12 cellular contexts compared by ENCODE assay signal in the genomic region with DNA sequence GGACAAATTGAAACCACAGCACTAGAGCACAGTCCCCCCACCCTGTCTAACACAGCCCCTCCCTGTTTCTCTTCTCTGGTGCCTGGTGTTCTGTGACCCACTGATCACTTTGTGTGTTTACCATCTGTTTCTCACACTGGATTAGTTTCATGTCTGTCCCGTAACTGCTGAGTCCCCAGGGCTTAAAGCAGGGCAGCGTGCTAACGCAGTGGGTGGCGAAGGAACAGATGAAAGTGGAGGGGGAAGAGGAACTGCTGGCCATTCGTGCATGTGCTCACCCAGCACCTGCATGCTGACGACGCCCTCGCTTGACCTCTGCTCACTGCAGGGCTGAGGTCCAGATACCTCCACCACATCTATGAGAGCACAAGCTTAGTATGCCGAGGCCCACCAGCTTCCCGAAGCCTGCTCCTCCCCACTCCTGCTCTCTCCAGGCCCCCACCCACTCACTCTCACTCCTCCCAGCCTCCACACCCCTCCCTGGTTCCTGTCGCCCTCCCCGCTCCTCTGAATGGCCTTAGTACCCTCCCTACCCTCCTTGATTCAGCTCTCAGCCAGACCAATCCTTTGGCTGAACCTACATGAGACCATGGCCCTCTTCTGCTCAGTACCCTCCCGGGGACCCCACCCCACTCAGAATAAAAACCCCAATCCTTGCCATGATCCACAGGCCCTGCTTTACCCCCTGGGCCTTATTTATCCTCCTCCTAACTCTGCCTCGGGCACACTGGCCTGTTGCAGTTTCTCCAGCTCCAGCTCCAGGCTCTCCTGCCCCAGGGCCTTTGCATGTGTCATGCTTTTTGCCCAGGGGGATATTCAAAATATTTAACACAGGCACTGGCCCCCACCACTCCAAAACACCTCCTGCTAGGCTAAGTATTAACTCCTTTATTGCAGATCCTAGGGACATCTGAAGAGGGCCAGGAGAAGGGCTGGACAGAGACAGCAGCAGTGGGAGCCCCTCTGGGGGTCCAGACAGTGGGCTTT. TPM values are rescaled to one million over a fixed set of nuclear protein-coding genes. Genes with fewer than 3 reads are reported as not detected.
DNase-seq lines count a peak whose midpoint lies in the region; ATAC-seq lines count a peak whose summit lies in the region.
"Had no signal": no experiment of that assay in that cellular context is flagged by ENCODE, and none has a peak within 500 bp of the region (broad histone marks: within the 10 kb centered on the region; RNA-seq: fewer than 3 reads in every experiment).

No MANE protein-coding gene starts in this region.

- intact Hi-C loops in activated CD4-positive, alpha-beta T cell treated with anti-CD3 and anti-CD28 coated beads, Interleukin-2, amount 10 ng/mL, durations not matched to agents 24 days and 14 days (cut with micrococcal nuclease), result no loop called here

- no peaks in the 10 kb centered on the region for H3K36me3 Mint-ChIP-seq in activated T-cell treated with anti-CD3 and anti-CD28 coated beads, Interleukin-2, amount 50 U/mL, for 72 hours (ENCODE audit: insufficient read depth in 2 of 2)
- H3K36me3 Mint-ChIP-seq in activated CD4-positive, alpha-beta T cell treated with anti-CD3 and anti-CD28 coated beads, Interleukin-2, amount 10 ng/mL, durations not matched to agents 24 days and 14 days (ENCODE audit: low read depth), result no peaks in the 10 kb centered on the region
- H3K36me3 Mint-ChIP-seq: activated CD4-positive, alpha-beta memory T cell treated with anti-CD3 and anti-CD28 coated beads for 36 hours; CD4-positive, CD25-positive, alpha-beta regulatory T cell had no signal

- no peak overlapping the region for H3K4me3 Mint-ChIP-seq in activated T-cell treated with anti-CD3 and anti-CD28 coated beads, Interleukin-2, amount 50 U/mL, for 72 hours
- no peak overlapping the region for H3K4me3 Mint-ChIP-seq in activated CD4-positive, alpha-beta T cell treated with anti-CD3 and anti-CD28 coated beads, Interleukin-2, amount 10 ng/mL, durations not matched to agents 24 days and 14 days
- H3K4me3 Mint-ChIP-seq: activated CD4-positive, alpha-beta memory T cell treated with anti-CD3 and anti-CD28 coated beads for 36 hours; CD4-positive, CD25-positive, alpha-beta regulatory T cell had no signal

- no peak overlapping the region for H3K27ac Mint-ChIP-seq in activated T-cell treated with anti-CD3 and anti-CD28 coated beads, Interleukin-2, amount 50 U/mL, for 72 hours
- H3K27ac Mint-ChIP-seq in activated CD4-positive, alpha-beta T cell treated with anti-CD3 and anti-CD28 coated beads, Interleukin-2, amount 10 ng/mL, durations not matched to agents 24 days and 14 days, result no peak overlapping the region
- H3K27ac Mint-ChIP-seq: activated CD4-positive, alpha-beta memory T cell treated with anti-CD3 and anti-CD28 coated beads for 36 hours had no signal

- no peaks in the 10 kb centered on the region for H3K27me3 Mint-ChIP-seq in activated T-cell treated with anti-CD3 and anti-CD28 coated beads, Interleukin-2, amount 50 U/mL, for 72 hours (ENCODE audit: low read depth)
- H3K27me3 Mint-ChIP-seq in activated CD4-positive, alpha-beta T cell treated with anti-CD3 and anti-CD28 coated beads, Interleukin-2, amount 10 ng/mL, durations not matched to agents 24 days and 14 days, result peaks cover 6% of the 10 kb centered on the region
- H3K27me3 Mint-ChIP-seq: activated CD4-positive, alpha-beta memory T cell treated with anti-CD3 and anti-CD28 coated beads for 36 hours; CD4-positive, CD25-positive, alpha-beta regulatory T cell had no signal

- ATAC-seq in GM18909 (IDR thresholded peaks at IDR 0.05; ENCODE audit: poor library complexity, unreplicated experiment), result peak; percentile 61
- ATAC-seq in HG03025 (IDR thresholded peaks at IDR 0.05; ENCODE audit: low FRiP score, unreplicated experiment), result peak; percentile 46
- no peak for ATAC-seq in activated T-cell treated with anti-CD3 and anti-CD28 coated beads, Interleukin-2, amount 50 U/mL, for 72 hours (replicated peaks in 1 of 2)
- ATAC-seq: body of pancreas, foreskin keratinocyte had no signal

- H3K9me3 Mint-ChIP-seq in activated T-cell treated with anti-CD3 and anti-CD28 coated beads, Interleukin-2, amount 50 U/mL, for 72 hours, result no peaks in the 10 kb centered on the region
- no peaks in the 10 kb centered on the region for H3K9me3 Mint-ChIP-seq in activated CD4-positive, alpha-beta T cell treated with anti-CD3 and anti-CD28 coated beads, Interleukin-2, amount 10 ng/mL, durations not matched to agents 24 days and 14 days
- H3K9me3 Mint-ChIP-seq: activated CD4-positive, alpha-beta memory T cell treated with anti-CD3 and anti-CD28 coated beads for 36 hours; CD4-positive, CD25-positive, alpha-beta regulatory T cell had no signal

- H3K4me1 Mint-ChIP-seq in activated T-cell treated with anti-CD3 and anti-CD28 coated beads, Interleukin-2, amount 50 U/mL, for 72 hours (ENCODE audit: low read depth), result peaks cover 11% of the 10 kb centered on the region
- H3K4me1 Mint-ChIP-seq in activated CD4-positive, alpha-beta T cell treated with anti-CD3 and anti-CD28 coated beads, Interleukin-2, amount 10 ng/mL, durations not matched to agents 24 days and 14 days, result peaks cover 9% of the 10 kb centered on the region

- DNase-seq in A172 (ENCODE audit: low spot score), result peak; percentile 52
- DNase-seq in RPMI8226, result peak; percentile 94
- DNase-seq in activated T-cell treated with anti-CD3 and anti-CD28 coated beads, Interleukin-2, amount 50 U/mL, for 72 hours, result no peak
- no peak for DNase-seq in hypothalamus (lab: John Stamatoyannopoulos, UW)
- no peak for DNase-seq in NCI-H345 (lab: John Stamatoyannopoulos, UW)
- no peak for DNase-seq in activated CD4-positive, alpha-beta T cell treated with anti-CD3 and anti-CD28 coated beads, Interleukin-2, amount 10 ng/mL, durations not matched to agents 24 days and 14 days
- DNase-seq: activated CD4-positive, alpha-beta memory T cell treated with anti-CD3 and anti-CD28 coated beads for 36 hours; CD4-positive, CD25-positive, alpha-beta regulatory T cell; foreskin keratinocyte had no signal

RNA-seq across cellular contexts. Expression of a gene that starts 15.1 kb away (rescaled TPM):
- total RNA-seq in A172 (2014; rRNA removed; shearing (Covaris generic)), result 22.5 and 25.8 TPM in 2 replicates
- total RNA-seq in activated T-cell treated with anti-CD3 and anti-CD28 coated beads, Interleukin-2, amount 50 U/mL, for 72 hours, result 10 to 100 TPM; 31.2 to 53.5 TPM
- 22.5 TPM in 2 replicates for total RNA-seq in activated CD4-positive, alpha-beta T cell treated with anti-CD3 and anti-CD28 coated beads, Interleukin-2, amount 10 ng/mL, durations not matched to agents 24 days and 14 days

Comparison
In these comparisons a context has a peak if more than half of its experiments do, and no peak if none do; other contexts are left out.
1. DNase-seq: peak in A172 (single experiment) and RPMI8226 (single experiment); none in activated T-cell treated with anti-CD3 and anti-CD28 coated beads, Interleukin-2, amount 50 U/mL, for 72 hours (0 of 2), hypothalamus (0 of 51), NCI-H345 (single experiment) and activated CD4-positive, alpha-beta T cell treated with anti-CD3 and anti-CD28 coated beads, Interleukin-2, amount 10 ng/mL, durations not matched to agents 24 days and 14 days (single experiment).
2. ATAC-seq: peak in GM18909 (single experiment) and HG03025 (single experiment); none in activated T-cell treated with anti-CD3 and anti-CD28 coated beads, Interleukin-2, amount 50 U/mL, for 72 hours (0 of 2).